ENCODE assay signal across 17 cellular contexts in the genomic region with DNA sequence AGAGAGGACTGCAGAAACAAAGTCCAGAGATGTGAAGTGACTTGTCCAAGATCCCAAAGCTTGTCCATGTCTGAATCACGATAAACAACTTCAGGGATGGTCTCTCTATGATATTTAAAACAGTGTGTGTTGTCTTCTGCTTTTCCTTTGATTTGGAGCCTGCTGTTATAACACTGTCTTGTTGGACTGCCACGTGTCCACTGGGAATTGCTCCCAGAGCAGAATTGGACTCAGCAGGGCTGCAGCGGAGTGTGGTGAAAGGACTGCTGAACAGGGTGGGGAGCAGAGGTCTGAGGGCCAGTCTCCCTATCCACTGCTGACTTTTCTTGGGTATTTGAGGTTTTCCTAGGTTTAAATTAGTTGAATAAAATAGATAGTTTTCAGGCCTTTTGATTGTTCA.
"Had no signal": no experiment of that assay in that cellular context is flagged by ENCODE, and none has a peak within 500 bp of the region (broad histone marks: within the 10 kb centered on the region; RNA-seq: fewer than 3 reads in every experiment).

No MANE protein-coding gene starts in this region.

- H3K27ac Mint-ChIP-seq: activated naive CD8-positive, alpha-beta T cell treated with anti-CD3 and anti-CD28 coated beads, Interleukin-2, amount 50 U/mL, for 24 hours; nephron progenitor cell; T-cell had no signal

- H3K27me3 ChIP-seq: ascending aorta, breast epithelium, tibial artery had no signal

- H3K36me3 ChIP-seq: ascending aorta, breast epithelium, prostate gland, tibial artery had no signal

- H3K27me3 Mint-ChIP-seq: activated naive CD8-positive, alpha-beta T cell treated with anti-CD3 and anti-CD28 coated beads, Interleukin-2, amount 50 U/mL, for 24 hours; T-cell had no signal

- H3K9me3 Mint-ChIP-seq: activated naive CD8-positive, alpha-beta T cell treated with anti-CD3 and anti-CD28 coated beads, Interleukin-2, amount 50 U/mL, for 24 hours; nephron progenitor cell; T-cell had no signal

- H3K9me3 ChIP-seq: ascending aorta, breast epithelium, prostate gland, spleen, tibial artery had no signal

- H3K27ac ChIP-seq: ascending aorta, prostate gland, tibial artery had no signal

- H3K4me3 ChIP-seq: ascending aorta, breast epithelium, prostate gland, spleen, tibial artery had no signal

- H3K4me3 Mint-ChIP-seq: activated naive CD8-positive, alpha-beta T cell treated with anti-CD3 and anti-CD28 coated beads, Interleukin-2, amount 50 U/mL, for 24 hours; nephron progenitor cell; T-cell had no signal

- H3K36me3 Mint-ChIP-seq: T-cell had no signal

- DNase-seq: activated CD4-positive, alpha-beta T cell treated with anti-CD3 and anti-CD28 coated beads, Interleukin-2, amount 50 U/mL, for 1 hour; activated CD8-positive, alpha-beta memory T cell treated with anti-CD3 and anti-CD28 coated beads for 24 hours; activated naive CD8-positive, alpha-beta T cell treated with anti-CD3 and anti-CD28 coated beads, Interleukin-2, amount 50 U/mL, for 24 hours; cerebellar nuclear complex; effector memory CD4-positive, alpha-beta T cell; left colon; nephron progenitor cell; spleen; stimulated activated CD4-positive, alpha-beta T cell treated with anti-CD3 and anti-CD28 coated beads, Interleukin-1b, Interleukin-23, amount 100 ng/mL, for 48 hours; T-cell; T1000; tibial artery had no signal

- ATAC-seq: activated CD4-positive, CD25-positive, alpha-beta regulatory T cell treated with anti-CD3 and anti-CD28 coated beads, Interleukin-2, amount 50 U/mL, for 24 hours; activated naive CD8-positive, alpha-beta T cell treated with anti-CD3 and anti-CD28 coated beads, Interleukin-2, amount 50 U/mL, for 24 hours; left colon; sciatic nerve; T-cell had no signal
